Comparison of ENCODE assay signal across 9 cellular contexts in the genomic region with DNA sequence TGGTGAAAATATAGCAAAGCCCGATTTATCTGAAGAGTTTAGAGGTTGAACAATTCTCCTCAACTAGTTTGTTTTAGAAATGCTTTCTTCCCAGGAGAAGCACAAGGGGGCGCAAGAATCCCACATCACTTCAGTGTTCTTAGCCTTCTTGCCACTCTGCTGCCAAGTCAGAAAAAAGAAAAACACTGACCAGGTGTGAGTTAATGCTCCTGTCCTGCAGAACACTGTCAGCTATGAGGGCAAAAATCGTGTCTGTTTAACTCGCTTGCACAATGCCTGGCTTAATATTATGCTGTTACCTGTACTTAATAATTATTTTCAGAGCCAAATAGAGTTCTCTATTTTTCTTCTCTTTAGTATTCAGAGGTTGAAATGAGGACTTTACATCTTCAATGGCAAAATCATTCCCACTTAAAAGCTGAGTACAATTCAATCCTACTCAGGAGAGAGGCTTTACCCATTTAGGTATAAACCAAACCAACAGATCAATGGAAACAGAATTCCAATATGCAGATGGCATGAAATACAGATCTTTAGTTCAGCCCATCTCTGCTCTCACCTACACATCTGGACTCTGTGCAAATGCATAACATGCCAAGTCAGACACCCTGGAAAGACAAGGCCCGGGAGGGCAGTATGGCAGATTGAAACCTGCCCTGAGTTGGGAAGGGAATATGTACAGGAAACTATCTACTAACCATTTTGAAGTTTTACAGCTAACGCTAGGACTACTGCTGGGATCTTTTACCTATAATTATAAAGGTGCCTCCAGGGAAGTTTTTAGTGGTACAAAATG.
DNase-seq lines count a peak whose midpoint lies in the region; ATAC-seq and TF ChIP-seq lines count a peak whose summit lies in the region.
"Had no signal": no experiment of that assay in that cellular context is flagged by ENCODE, and none has a peak within 500 bp of the region (broad histone marks: within the 10 kb centered on the region; RNA-seq: fewer than 3 reads in every experiment).

No MANE protein-coding gene starts in this region.

- no peak overlapping the region for H3K4me3 ChIP-seq in kidney epithelial cell (ENCODE audit: low read depth, low read length)
- H3K4me3 ChIP-seq: skin epidermis had no signal

- DNase-seq in SHP77 (lab: John Stamatoyannopoulos, UW): peak; percentile 56 to 57
- no peak for DNase-seq in SHP77 treated with DMSO at 0.1 percent for 48 hours (lab: John Stamatoyannopoulos, UW)
- peak; percentile 57 for DNase-seq in NCI-H2227 treated with DMSO at 0.1 percent for 48 hours (lab: John Stamatoyannopoulos, UW)
- DNase-seq in activated CD4-positive, CD25-positive, alpha-beta regulatory T cell treated with anti-CD3 and anti-CD28 coated beads, Interleukin-2, amount 50 U/mL, for 16 hours (ENCODE audit: low read depth, low spot score): peak; percentile 57
- DNase-seq in central memory CD4-positive, alpha-beta T cell: peak; percentile 67
- DNase-seq in kidney epithelial cell (ENCODE audit: low read depth): no peak
- DNase-seq in stimulated activated CD4-positive, alpha-beta T cell treated with anti-CD3 and anti-CD28 coated beads, Interleukin-4, amount 100 ng/mL, for 4 hours: peak; percentile 58 to 62

- H3K36me3 ChIP-seq in kidney epithelial cell (ENCODE audit: control insufficient read depth, insufficient read depth, low read length): no peaks in the 10 kb centered on the region

- H3K27me3 ChIP-seq in kidney epithelial cell (ENCODE audit: control insufficient read depth, insufficient read depth, low read length): no peaks in the 10 kb centered on the region

- no peak for ATAC-seq in GM18505 (IDR thresholded peaks at IDR 0.05; ENCODE audit: unreplicated experiment)

- TF ChIP-seq POLR2A in GM18505 (IDR thresholded peaks at IDR 0.05; ENCODE audit: borderline replicate concordance, extremely low read depth, insufficient read depth, insufficient read length): no peak

- TF ChIP-seq CTCF in kidney epithelial cell (IDR thresholded peaks at IDR 0.05; ENCODE audit: insufficient read depth, low read length, poor library complexity, severe bottlenecking): peak; percentile 74

Comparison
In these comparisons a context has a peak if more than half of its experiments do, and no peak if none do; other contexts are left out.
1. DNase-seq: peak in SHP77 (2 of 2), NCI-H2227 treated with DMSO at 0.1 percent for 48 hours (single experiment), activated CD4-positive, CD25-positive, alpha-beta regulatory T cell treated with anti-CD3 and anti-CD28 coated beads, Interleukin-2, amount 50 U/mL, for 16 hours (single experiment), central memory CD4-positive, alpha-beta T cell (single experiment) and stimulated activated CD4-positive, alpha-beta T cell treated with anti-CD3 and anti-CD28 coated beads, Interleukin-4, amount 100 ng/mL, for 4 hours (2 of 2); none in SHP77 treated with DMSO at 0.1 percent for 48 hours (single experiment) and kidney epithelial cell (single experiment).